In genomic region chr6:36985963-36986703, GRCh38 we compare ENCODE assay signal across 8 cellular contexts. TPM values are rescaled to one million over a fixed set of nuclear protein-coding genes. Genes with fewer than 3 reads are reported as not detected.
DNase-seq lines count a peak whose midpoint lies in the region; ATAC-seq and TF ChIP-seq lines count a peak whose summit lies in the region.

Gene MTCH1 (minus strand): TSS chr6:36986196. CDS start chr6:36986173, 23 bp downstream.

- peaks cover 9% of the 10 kb centered on the region for H3K27me3 Mint-ChIP-seq in activated naive CD8-positive, alpha-beta T cell treated with anti-CD3 and anti-CD28 coated beads, Interleukin-2, amount 10 ng/mL, durations not matched to agents 7 days and 5 days

- peaks cover 17% of the 10 kb centered on the region for H3K4me1 Mint-ChIP-seq in activated naive CD8-positive, alpha-beta T cell treated with anti-CD3 and anti-CD28 coated beads, Interleukin-2, amount 10 ng/mL, durations not matched to agents 7 days and 5 days

- peak within 1 kb of the TSS; percentile 65 for H3K4me2 ChIP-seq in SU-DHL-6 (ENCODE audit: low read depth, low read length, poor library complexity, severe bottlenecking)
- H3K4me2 ChIP-seq in parathyroid adenoma (ENCODE audit: low read length) = peak within 1 kb of the TSS; percentile 75

- H3K4me1 ChIP-seq in parathyroid adenoma (peaks cover 32% of the 10 kb centered on the region), tibial artery (peaks cover 0 to 53% (median 39%) of the 10 kb centered on the region in 4 donors)

- H3K9ac ChIP-seq in SU-DHL-6 (ENCODE audit: low read length) (peak within 1 kb of the TSS; percentile 96), parathyroid adenoma (peak within 1 kb of the TSS; percentile 98)

- ATAC-seq in HG02588 (IDR thresholded peaks at IDR 0.05; ENCODE audit: unreplicated experiment) = peak; percentile 86
- peak; percentile 89 for ATAC-seq in activated naive CD8-positive, alpha-beta T cell treated with anti-CD3 and anti-CD28 coated beads, Interleukin-2, amount 10 ng/mL, durations not matched to agents 7 days and 5 days (ENCODE audit: low read depth)
- ATAC-seq in Right ventricle myocardium inferior = peak; percentile 96

- H3K79me2 ChIP-seq in SU-DHL-6 (ENCODE audit: insufficient read depth, low read length) (peaks cover 48% of the 10 kb centered on the region), parathyroid adenoma (peaks cover 44% of the 10 kb centered on the region)

- POLR2A ChIA-PET in activated naive CD8-positive, alpha-beta T cell treated with anti-CD3 and anti-CD28 coated beads, Interleukin-2, amount 10 ng/mL, durations not matched to agents 7 days and 5 days (lab: Charles Lee) = interaction anchor here (0.6 to 1.7 kb wide), 30 partner anchors 9 to 446 kb away, joined by 3 to 17 read pairs (median 4); partner anchors contain the start of genes C6orf89, CMTR1, FGD2 and PI16

- H2AFZ ChIP-seq in SU-DHL-6 (ENCODE audit: low read depth, low read length, severe bottlenecking) (peak within 1 kb of the TSS; percentile 77), parathyroid adenoma (peak within 1 kb of the TSS; percentile 67)

- peaks cover 17% of the 10 kb centered on the region; the same call in 1 of the 2 replicates for H4K20me1 ChIP-seq in SU-DHL-6 (ENCODE audit: low read depth, low read length)

- no peaks in the 10 kb centered on the region for H3K27me3 ChIP-seq in SU-DHL-6 (ENCODE audit: low read length)
- no peaks in the 10 kb centered on the region for H3K27me3 ChIP-seq in parathyroid adenoma (ENCODE audit: control insufficient read depth, insufficient read depth, low read length)
- no peaks in the 10 kb centered on the region for H3K27me3 ChIP-seq in tibial artery

- intact Hi-C loops in Right ventricle myocardium inferior (cut with DNase I) (loop anchor here (2.0 kb wide), 1 partner anchor 33 kb away; no protein-coding TSS in a partner anchor), tibial artery (cut with DNase I; ENCODE audit: low total_unique reads) (no loop called here)

- no peak for TF ChIP-seq CTCF in GM12864 (IDR thresholded peaks at IDR 0.05; ENCODE audit: low read depth, low read length, missing control alignments)
- TF ChIP-seq CTCF in SU-DHL-6 (IDR thresholded peaks at IDR 0.05; ENCODE audit: insufficient read depth, low read length, poor library complexity, severe bottlenecking) = no peak
- peak; percentile 3 for TF ChIP-seq CTCF in parathyroid adenoma (IDR thresholded peaks at IDR 0.05)
- no peak for TF ChIP-seq CTCF in tibial artery (IDR thresholded peaks at IDR 0.05)

- H3K4me3 Mint-ChIP-seq in activated naive CD8-positive, alpha-beta T cell treated with anti-CD3 and anti-CD28 coated beads, Interleukin-2, amount 10 ng/mL, durations not matched to agents 7 days and 5 days = peak within 1 kb of the TSS; percentile 97

- peak within 1 kb of the TSS; percentile 97 for H3K27ac Mint-ChIP-seq in activated naive CD8-positive, alpha-beta T cell treated with anti-CD3 and anti-CD28 coated beads, Interleukin-2, amount 10 ng/mL, durations not matched to agents 7 days and 5 days

- H3K36me3 Mint-ChIP-seq in activated naive CD8-positive, alpha-beta T cell treated with anti-CD3 and anti-CD28 coated beads, Interleukin-2, amount 10 ng/mL, durations not matched to agents 7 days and 5 days = peaks cover 1% of the 10 kb centered on the region

- peak; percentile 53 for DNase-seq in GM12864 (ENCODE audit: low read depth)
- DNase-seq in NCI-H1048 (lab: John Stamatoyannopoulos, UW) = peak; percentile 68
- DNase-seq in activated naive CD8-positive, alpha-beta T cell treated with anti-CD3 and anti-CD28 coated beads, Interleukin-2, amount 10 ng/mL, durations not matched to agents 7 days and 5 days = peak; percentile 97
- peak; percentile 94 for DNase-seq in Right ventricle myocardium inferior (ENCODE audit: missing footprints)
- DNase-seq in tibial artery = peak; percentile 91 to 96

- H3F3A ChIP-seq in SU-DHL-6 (ENCODE audit: insufficient read depth) = peaks cover 7% of the 10 kb centered on the region; the same call in 1 of the 2 replicates

- no peaks in the 10 kb centered on the region for H3K36me3 ChIP-seq in SU-DHL-6 (ENCODE audit: low read length)
- no peaks in the 10 kb centered on the region for H3K36me3 ChIP-seq in parathyroid adenoma (ENCODE audit: control insufficient read depth, insufficient read depth, low read length)
- peaks cover 0 to 3% (median 3%) of the 10 kb centered on the region in 3 donors for H3K36me3 ChIP-seq in tibial artery

- no peaks in the 10 kb centered on the region for H3K9me3 Mint-ChIP-seq in activated naive CD8-positive, alpha-beta T cell treated with anti-CD3 and anti-CD28 coated beads, Interleukin-2, amount 10 ng/mL, durations not matched to agents 7 days and 5 days

- H3K27ac ChIP-seq in SU-DHL-6 (ENCODE audit: low read depth, low read length) (peak within 1 kb of the TSS; percentile 60), parathyroid adenoma (peak within 1 kb of the TSS; percentile 89), tibial artery (peak within 1 kb of the TSS; percentile 90 to 99)

- H3K4me3 ChIP-seq in GM12864 (ENCODE audit: low read depth, low read length) = peak within 1 kb of the TSS; percentile 98
- peak within 1 kb of the TSS; percentile 76 for H3K4me3 ChIP-seq in SU-DHL-6 (ENCODE audit: insufficient read depth, low read length, poor library complexity, severe bottlenecking)
- H3K4me3 ChIP-seq in parathyroid adenoma (ENCODE audit: low read depth, low read length) = peak within 1 kb of the TSS; percentile 95
- peak within 1 kb of the TSS; percentile 93 to 100 for H3K4me3 ChIP-seq in tibial artery

- H3K9me3 ChIP-seq in SU-DHL-6 (ENCODE audit: insufficient read depth, low read length) (no peaks in the 10 kb centered on the region), parathyroid adenoma (ENCODE audit: control insufficient read depth, low read length) (no peaks in the 10 kb centered on the region), tibial artery (no peaks in the 10 kb centered on the region)

- no peaks in the 10 kb centered on the region for H3K9me2 ChIP-seq in SU-DHL-6 (replicated peaks; ENCODE audit: insufficient read depth, low read length)

RNA-seq across cellular contexts. Expression of gene MTCH1, which starts in this region (rescaled TPM):
- 100 to 1,000 TPM; 135 to 139 TPM for total RNA-seq in activated naive CD8-positive, alpha-beta T cell treated with anti-CD3 and anti-CD28 coated beads, Interleukin-2, amount 10 ng/mL, durations not matched to agents 7 days and 5 days
- 220 TPM for total RNA-seq in Right ventricle myocardium inferior

Comparison
In these comparisons a context has a peak if more than half of its experiments do, and no peak if none do; other contexts are left out.
1. Peak in every context shown above with its lines: DNase-seq, ATAC-seq, H3K4me3 ChIP-seq and H3K27ac ChIP-seq.